ENCODE assay signal across 21 cellular contexts in genomic region chr6:3315068-3315467, GRCh38. TPM values are rescaled to one million over a fixed set of nuclear protein-coding genes. Genes with fewer than 3 reads are reported as not detected.
DNase-seq lines count a peak whose midpoint lies in the region; ATAC-seq, FAIRE-seq and TF ChIP-seq lines count a peak whose summit lies in the region.
"Had no signal": no experiment of that assay in that cellular context is flagged by ENCODE, and none has a peak within 500 bp of the region (broad histone marks: within the 10 kb centered on the region; RNA-seq: fewer than 3 reads in every experiment).

No MANE protein-coding gene starts in this region.

- H3K36me3 ChIP-seq in HepG2 (replicated peaks in 1 of 2; ENCODE audit: control insufficient read depth in 1 of 2, insufficient read depth in 2 of 2, low read length in 2 of 2) = peaks cover 31 to 64% of the 10 kb centered on the region in 2 experiments
- no peaks in the 10 kb centered on the region for H3K36me3 ChIP-seq in spleen
- H3K36me3 ChIP-seq: BE2C, HAP-1 had no signal

- DNase-seq in T-helper 17 cell (no peak), chondrocyte (ENCODE audit: low spot score) (peak; percentile 33), HepG2 (ENCODE audit: low spot score) (no peak), spleen (peak; percentile 44), erythroblast (lab: John Stamatoyannopoulos, UW) (no peak), AG08396 (ENCODE audit: low spot score) (no peak)
- DNase-seq: 8988T; BE2C; C1 segment of cervical spinal cord; CD4-positive, CD25-positive, alpha-beta regulatory T cell; CD8-positive, alpha-beta memory T cell; COR-L47; DMS 273 treated with DMSO at 0.1 percent for 48 hours; DMS53; DND-41; EL; GM23248 had no signal

- in situ Hi-C loops in HepG2 (cut with HindIII; ENCODE audit: extremely low pct_ligation_motif_present, low pct_unique_long_range_greater_than_20kb) = no loop called here

- TF ChIP-seq POLR2A in HepG2 (IDR thresholded peaks at IDR 0.05; ENCODE audit: insufficient read depth in 1 of 2, low read depth in 2 of 2, low read length in 2 of 2) (no peak), spleen (IDR thresholded peaks at IDR 0.05) (no peak), erythroblast (IDR thresholded peaks at IDR 0.05; ENCODE audit: low read length) (no peak)

- H3K27ac ChIP-seq in HepG2 (ENCODE audit: extremely low read length, insufficient read depth, low read length) (no peak overlapping the region), spleen (no peak overlapping the region)
- H3K27ac ChIP-seq: GM23248 had no signal

- no peak overlapping the region for H3K4me2 ChIP-seq in HepG2 (ENCODE audit: low read depth, low read length)

- CTCF ChIA-PET in HepG2 (lab: Yijun Ruan, JAX; ENCODE audit: low intra/inter-chr PET ratio, low total read pairs) = no interaction called here

- peaks cover 2% of the 10 kb centered on the region for H3K36me3 Mint-ChIP-seq in T-helper 17 cell (ENCODE audit: low read depth)
- H3K36me3 Mint-ChIP-seq in chondrocyte (ENCODE audit: low read depth) = peaks cover 13% of the 10 kb centered on the region
- H3K36me3 Mint-ChIP-seq: CD8-positive, alpha-beta memory T cell had no signal

- intact Hi-C loops in HepG2 (cut with micrococcal nuclease; ENCODE audit: unreplicated experiment) (no loop called here), spleen (cut with DNase I; ENCODE audit: low total_unique reads) (no loop called here)

- no peak for TF ChIP-seq EP300 in HepG2 (IDR thresholded peaks at IDR 0.05; ENCODE audit: low read depth in 2 of 2, low read length in 2 of 2)
- no peak for TF ChIP-seq EP300 in HepG2 (CRISPR knock-in tag; IDR thresholded peaks at IDR 0.05; ENCODE audit: borderline replicate concordance)

- no peak overlapping the region for H3K4me3 ChIP-seq in HepG2 (replicated peaks in 1 of 3; ENCODE audit: insufficient read depth in 1 of 3, low read depth in 2 of 3, low read length in 3 of 3)
- H3K4me3 ChIP-seq in spleen = no peak overlapping the region
- H3K4me3 ChIP-seq: GM12878, GM23248, HAP-1 had no signal

- ATAC-seq in T-helper 17 cell = no peak
- ATAC-seq in HepG2 = no peak
- ATAC-seq in GM21576 (IDR thresholded peaks at IDR 0.05; ENCODE audit: unreplicated experiment) = no peak
- ATAC-seq: GM12878 had no signal

- H3K4me1 ChIP-seq in HepG2 (ENCODE audit: insufficient read depth, low read length) = no peaks in the 10 kb centered on the region
- H3K4me1 ChIP-seq in spleen = peaks cover 0 to 10% (median 8%) of the 10 kb centered on the region in 6 donors
- H3K4me1 ChIP-seq: BE2C, HAP-1 had no signal

- H3K4me1 Mint-ChIP-seq in T-helper 17 cell = peaks cover 21% of the 10 kb centered on the region
- peaks cover 10% of the 10 kb centered on the region for H3K4me1 Mint-ChIP-seq in chondrocyte (ENCODE audit: low read depth)

- H3K27ac Mint-ChIP-seq in T-helper 17 cell = peak overlapping the region; percentile 65
- no peak overlapping the region for H3K27ac Mint-ChIP-seq in chondrocyte (ENCODE audit: unreplicated experiment)
- H3K27ac Mint-ChIP-seq: CD4-positive, CD25-positive, alpha-beta regulatory T cell; CD8-positive, alpha-beta memory T cell had no signal

- H3K27me3 Mint-ChIP-seq in T-helper 17 cell = peaks cover 31% of the 10 kb centered on the region
- no peaks in the 10 kb centered on the region for H3K27me3 Mint-ChIP-seq in chondrocyte (ENCODE audit: low read depth)

- H3K9ac ChIP-seq in HepG2 (ENCODE audit: insufficient read depth, low read depth, low read length) = no peak overlapping the region
- H3K9ac ChIP-seq: GM23248 had no signal

- TF ChIP-seq RAD21 in HepG2 (CRISPR knock-in tag; IDR thresholded peaks at IDR 0.05) = no peak

- no peaks in the 10 kb centered on the region for H3K79me2 ChIP-seq in HepG2 (ENCODE audit: insufficient read depth, low read length)

- 99% methylated on average over 9 of the region's 10 CpGs for WGBS in HepG2 (ENCODE audit: low lambda C conversion rate)
- WGBS in spleen, 5 donors = 80 to 91% (median 88%) methylated on average over 9 to 10 of the region's 10 CpGs

- no peak for TF ChIP-seq CTCF in chondrocyte (IDR thresholded peaks at IDR 0.05)
- no peak for TF ChIP-seq CTCF in HepG2 (CRISPR knock-in tag; IDR thresholded peaks at IDR 0.05)
- no peak for TF ChIP-seq CTCF in spleen (IDR thresholded peaks at IDR 0.05 in 8 of 11, conservative IDR thresholded peaks at IDR 0.05 in 3 of 11)

- no peak for FAIRE-seq in HepG2 (lab: Jason Lieb, UNC)
- FAIRE-seq: GM12878, GM19239 had no signal

- POLR2A ChIA-PET in HepG2 (lab: Yijun Ruan, JAX) = no interaction called here

- no peaks in the 10 kb centered on the region for H4K20me1 ChIP-seq in HepG2 (ENCODE audit: insufficient read depth, low read length)

- H3K4me3 Mint-ChIP-seq in T-helper 17 cell = no peak overlapping the region
- H3K4me3 Mint-ChIP-seq in chondrocyte (ENCODE audit: unreplicated experiment) = no peak overlapping the region
- H3K4me3 Mint-ChIP-seq: CD4-positive, CD25-positive, alpha-beta regulatory T cell; CD8-positive, alpha-beta memory T cell had no signal

- H3K9me3 ChIP-seq in T-helper 17 cell (ENCODE audit: control insufficient read depth, low read length, poor library complexity, severe bottlenecking) = no peaks in the 10 kb centered on the region
- H3K9me3 ChIP-seq in HepG2 (ENCODE audit: low read length) = no peaks in the 10 kb centered on the region
- H3K9me3 ChIP-seq in spleen = no peaks in the 10 kb centered on the region
- H3K9me3 ChIP-seq: BE2C, HAP-1 had no signal

- H2AFZ ChIP-seq in HepG2 (ENCODE audit: low read length) = no peak overlapping the region
- H2AFZ ChIP-seq: GM23248 had no signal

- H3K9me3 Mint-ChIP-seq in chondrocyte (ENCODE audit: low read depth) = no peaks in the 10 kb centered on the region
- H3K9me3 Mint-ChIP-seq: CD8-positive, alpha-beta memory T cell had no signal

- H3K27me3 ChIP-seq in HepG2 (ENCODE audit: control insufficient read depth in 1 of 2, insufficient read depth in 2 of 2, low read length in 2 of 2) (no peaks in the 10 kb centered on the region), spleen (replicated peaks in 1 of 7) (peaks cover 0 to 17% (median 0%) of the 10 kb centered on the region in 7 donors)

- BruUV-seq in HepG2 (replicated peaks; lab: Mats Ljungman, UMichigan) = no TSS peak

TF ChIP-seq in HepG2, 621 proteins besides CTCF, POLR2A, EP300 and RAD21:
- TF ChIP-seq PHF5A (CRISPR knock-in tag; IDR thresholded peaks at IDR 0.05; ENCODE audit: low read depth, unreplicated experiment) (no peak), SMARCC2 (IDR thresholded peaks at IDR 0.05) (no peak), ZNF776 (CRISPR knock-in tag; IDR thresholded peaks at IDR 0.05) (no peak), ZC3H13 (CRISPR knock-in tag; IDR thresholded peaks at IDR 0.05) (0 out of 2 replicates have a peak, but pooled peaks have one; percentile 43), HNF1B (CRISPR knock-in tag; IDR thresholded peaks at IDR 0.05) (no peak)

RNA-seq across cellular contexts. Expression of gene PSMG4, which starts 56.3 kb away (rescaled TPM):
- 10 to 100 TPM; 11.9 to 15.6 TPM for total RNA-seq in T-helper 17 cell
- 16.2 to 24.7 TPM (median 17.2 TPM) in 3 replicates for total RNA-seq in chondrocyte
- 24.5 and 32.8 TPM in 2 replicates for total RNA-seq in HepG2 (2016; rRNA removed; fragmentation: Illumina TruSeq; extraction: Trizol)
- 43.3 and 56.1 TPM in 2 replicates for total RNA-seq in HepG2 (2016; cell fraction: cytosol; rRNA removed; fragmentation: Illumina TruSeq; extraction: Trizol; ENCODE audit: low read depth)
- 26.0 and 30.5 TPM in 2 replicates for total RNA-seq in HepG2 (2016; cell fraction: insoluble cytoplasmic fraction; rRNA removed; fragmentation: Illumina TruSeq; extraction: Trizol)
- 33.3 and 46.1 TPM in 2 replicates for total RNA-seq in HepG2 (2016; cell fraction: membrane; rRNA removed; fragmentation: Illumina TruSeq; extraction: Trizol)
- total RNA-seq in HepG2 (2016; cell fraction: nucleus; rRNA removed; fragmentation: Illumina TruSeq; extraction: Trizol) = 22.5 and 24.0 TPM in 2 replicates
- polyA plus RNA-seq in HepG2 (2011; rRNA removed) = 28.5 and 32.8 TPM in 2 replicates
- polyA plus RNA-seq in HepG2 (2011; cell fraction: cytosol; rRNA removed) = 24.5 and 48.7 TPM in 2 replicates
- 39.7 and 47.3 TPM in 2 replicates for polyA plus RNA-seq in HepG2 (2011; cell fraction: nucleus; rRNA removed)
- 24.7 TPM in 2 replicates for polyA plus RNA-seq in HepG2 (2012)
- polyA plus RNA-seq in HepG2 (2016; cell fraction: cytosol; fragmentation: Illumina TruSeq; extraction: Trizol; ENCODE audit: low read depth) = 40.0 and 56.6 TPM in 2 replicates
- polyA plus RNA-seq in HepG2 (2016; cell fraction: insoluble cytoplasmic fraction; fragmentation: Illumina TruSeq; extraction: Trizol; ENCODE audit: low read depth) = 25.9 and 30.2 TPM in 2 replicates
- polyA plus RNA-seq in HepG2 (2016; cell fraction: membrane; fragmentation: Illumina TruSeq; extraction: Trizol; ENCODE audit: low read depth) = 27.5 and 37.6 TPM in 2 replicates
- 36.5 and 39.2 TPM in 2 replicates for polyA plus RNA-seq in HepG2 (2016; cell fraction: nucleus; fragmentation: Illumina TruSeq; extraction: Trizol; ENCODE audit: insufficient read depth, low read depth)
- polyA minus RNA-seq in HepG2 (2011; rRNA and poly(A)+ RNA removed; ENCODE audit: low replicate concordance) = 28.6 and 43.2 TPM in 2 replicates
- 12.1 and 14.2 TPM in 2 replicates for polyA minus RNA-seq in HepG2 (2011; cell fraction: cytosol; rRNA and poly(A)+ RNA removed)
- 23.0 and 28.2 TPM in 2 replicates for polyA minus RNA-seq in HepG2 (2011; cell fraction: nucleus; rRNA and poly(A)+ RNA removed)
- total RNA-seq in spleen = 10 to 100 TPM; 12.1 to 21.0 (median 17.3) TPM
- polyA plus RNA-seq in spleen = 10 to 100 TPM; 39.0 to 41.6 (median 39.6) TPM

Comparison
In these comparisons a context has a peak if more than half of its experiments do, and no peak if none do; other contexts are left out.
1. DNase-seq: peak in chondrocyte (single experiment) and spleen (single experiment); none in T-helper 17 cell (0 of 3), HepG2 (single experiment), erythroblast (0 of 2) and AG08396 (single experiment).